ENCODE assay signal across 14 cellular contexts in the genomic region with DNA sequence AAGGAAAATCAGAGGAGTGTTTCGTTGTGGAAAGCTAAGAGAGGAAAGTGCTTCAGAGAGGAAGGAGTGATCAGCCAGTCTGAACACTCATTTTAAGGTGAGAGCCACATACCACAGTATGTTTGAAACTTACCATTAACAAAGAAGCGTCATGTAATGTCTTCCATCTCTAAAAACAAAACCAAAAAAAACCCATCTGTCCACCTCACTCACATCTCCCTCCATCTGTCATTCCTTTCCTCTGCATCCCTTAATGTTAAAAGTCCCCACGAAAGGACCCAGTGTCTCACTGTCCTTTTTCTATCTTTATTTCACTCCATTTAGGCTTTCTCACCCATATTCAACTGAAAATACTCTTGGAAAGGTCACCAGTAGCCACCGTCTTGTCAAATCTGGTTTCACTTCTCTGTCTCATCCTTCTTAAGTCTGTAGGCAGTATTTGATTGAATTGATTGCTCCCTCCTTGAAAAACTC. TPM values are rescaled to one million over a fixed set of nuclear protein-coding genes. Genes with fewer than 3 reads are reported as not detected.
DNase-seq lines count a peak whose midpoint lies in the region; ATAC-seq, FAIRE-seq and TF ChIP-seq lines count a peak whose summit lies in the region.
"Had no signal": no experiment of that assay in that cellular context is flagged by ENCODE, and none has a peak within 500 bp of the region (broad histone marks: within the 10 kb centered on the region; RNA-seq: fewer than 3 reads in every experiment).

No MANE protein-coding gene starts in this region.

- no peak overlapping the region for H2BK5ac ChIP-seq in neuronal stem cell (ENCODE audit: low read length)

- dilution Hi-C loops in keratinocyte (cut with MboI; ENCODE audit: extremely low pct_ligation_motif_present, low sequenced_read_pairs) = no loop called here

- H3K9me3 ChIP-seq in keratinocyte (ENCODE audit: control insufficient read depth, low read depth, low read length) = no peaks in the 10 kb centered on the region
- no peaks in the 10 kb centered on the region for H3K9me3 ChIP-seq in neuronal stem cell (replicated peaks in 1 of 2; ENCODE audit: control insufficient read depth in 2 of 2, insufficient read depth in 1 of 2, low read depth in 1 of 2, low read length in 2 of 2)
- no peaks in the 10 kb centered on the region for H3K9me3 ChIP-seq in small intestine (ENCODE audit: control insufficient read depth, low read depth)
- H3K9me3 ChIP-seq: mucosa of descending colon, spleen had no signal

- no peak overlapping the region for H4K8ac ChIP-seq in neuronal stem cell (ENCODE audit: low read depth, low read length)

- H3K79me1 ChIP-seq in neuronal stem cell (ENCODE audit: low read depth, low read length) = no peaks in the 10 kb centered on the region

- H3K27ac ChIP-seq in keratinocyte (ENCODE audit: control insufficient read depth, insufficient read depth, low read length) = no peak overlapping the region
- no peak overlapping the region for H3K27ac ChIP-seq in neuronal stem cell (replicated peaks; ENCODE audit: low read length)
- no peak overlapping the region for H3K27ac ChIP-seq in small intestine (ENCODE audit: low read depth in 1 of 2, low read length in 1 of 2)
- H3K27ac ChIP-seq: SK-N-MC had no signal

- TF ChIP-seq POLR2A in GM12892 (IDR thresholded peaks at IDR 0.05; ENCODE audit: low read depth, low read length) = no peak

- H4K20me1 ChIP-seq in keratinocyte (ENCODE audit: control insufficient read depth, extremely low read depth, insufficient read depth, low read length) = peaks cover 3% of the 10 kb centered on the region

- H2BK120ac ChIP-seq in neuronal stem cell (ENCODE audit: low read depth, low read length) = no peak overlapping the region

- no peaks in the 10 kb centered on the region for H3K27me3 ChIP-seq in keratinocyte (ENCODE audit: control insufficient read depth, extremely low read depth, insufficient read depth, low read length)
- no peaks in the 10 kb centered on the region for H3K27me3 ChIP-seq in neuronal stem cell (ENCODE audit: control insufficient read depth in 3 of 3, insufficient read depth in 3 of 3, low read depth in 1 of 3, low read length in 3 of 3)
- H3K27me3 ChIP-seq in small intestine (ENCODE audit: control insufficient read depth in 2 of 2, insufficient read depth in 2 of 2, low read length in 2 of 2) = no peaks in the 10 kb centered on the region
- H3K27me3 ChIP-seq: spleen had no signal

- ATAC-seq in GM19463 (IDR thresholded peaks at IDR 0.05; ENCODE audit: unreplicated experiment) (peak; percentile 73), HG03432 (IDR thresholded peaks at IDR 0.05; ENCODE audit: unreplicated experiment) (peak; percentile 58)
- ATAC-seq: mucosa of descending colon had no signal

- H3K4me3 ChIP-seq in keratinocyte (ENCODE audit: control insufficient read depth in 2 of 3, extremely low read depth in 1 of 3, insufficient read depth in 2 of 3, low read depth in 1 of 3, low read length in 3 of 3) = no peak overlapping the region
- H3K4me3 ChIP-seq in neuronal stem cell (ENCODE audit: low read length in 2 of 2) = no peak overlapping the region
- H3K4me3 ChIP-seq in small intestine (ENCODE audit: low read depth in 1 of 2, low read length in 2 of 2) = no peak overlapping the region
- H3K4me3 ChIP-seq: mucosa of descending colon, SK-N-MC, spleen had no signal

- no peak overlapping the region for H2BK15ac ChIP-seq in neuronal stem cell (ENCODE audit: low read length)

- FAIRE-seq in GM12892 (lab: Jason Lieb, UNC) = peak; percentile 84
- FAIRE-seq in keratinocyte (lab: Jason Lieb, UNC) = peak; percentile 63
- no peak for FAIRE-seq in small intestine (lab: Jason Lieb, UNC)

- DNase-seq in GM12892 (ENCODE audit: insufficient read length) (no peak), keratinocyte (ENCODE audit: low read depth, low spot score) (no peak), NCI-H2107 treated with DMSO at 0.1 percent for 48 hours (lab: John Stamatoyannopoulos, UW; ENCODE audit: unreplicated experiment) (no peak), neuronal stem cell (ENCODE audit: low spot score) (no peak), cerebellum (ENCODE audit: low spot score) (no peak), small intestine (no peak)
- DNase-seq: DMS53, mucosa of descending colon, spleen had no signal

- H3K79me2 ChIP-seq in keratinocyte (ENCODE audit: control insufficient read depth, insufficient read depth, low read length) = no peaks in the 10 kb centered on the region

- H2BK12ac ChIP-seq in neuronal stem cell (ENCODE audit: low read length) = no peak overlapping the region

- no peak for TF ChIP-seq CTCF in keratinocyte (optimal IDR thresholded peaks at IDR 0.05 in 1 of 3, IDR thresholded peaks at IDR 0.05 in 1 of 3, conservative IDR thresholded peaks at IDR 0.05 in 1 of 3; ENCODE audit: extremely low read depth in 1 of 3, insufficient read depth in 2 of 3, low read length in 3 of 3)

- H3K23ac ChIP-seq in neuronal stem cell (ENCODE audit: low read depth, low read length, poor library complexity) = no peak overlapping the region

- H2AK5ac ChIP-seq in neuronal stem cell (ENCODE audit: low read depth, low read length) = no peak overlapping the region

- no CpG with 5 or more reads among the region's 4 CpGs for WGBS in neuronal stem cell (ENCODE audit: extremely low coverage in 2 of 2, insufficient read length in 2 of 2, insufficient replicate concordance in 1 of 2), 2 donors
- WGBS in small intestine, 3 donors = 73 to 92% (median 81%) methylated on average over 4 of the region's 4 CpGs

- H3K9me1 ChIP-seq in keratinocyte (ENCODE audit: control insufficient read depth, extremely low read depth, insufficient read depth, low read length) = no peaks in the 10 kb centered on the region

- H3K14ac ChIP-seq in neuronal stem cell (ENCODE audit: low read length) = no peak overlapping the region

- no peak overlapping the region for H2AFZ ChIP-seq in keratinocyte (ENCODE audit: control insufficient read depth, low read length)
- H2AFZ ChIP-seq in neuronal stem cell (ENCODE audit: low read length) = no peak overlapping the region

- no peak overlapping the region for H3K18ac ChIP-seq in neuronal stem cell (ENCODE audit: low read length)

- peaks cover 5 to 8% of the 10 kb centered on the region in 2 experiments for H3K36me3 ChIP-seq in keratinocyte (ENCODE audit: control insufficient read depth in 2 of 2, extremely low read depth in 1 of 2, insufficient read depth in 2 of 2, low read length in 2 of 2)
- H3K36me3 ChIP-seq in neuronal stem cell (replicated peaks in 1 of 2; ENCODE audit: control insufficient read depth in 2 of 2, insufficient read depth in 2 of 2, low read length in 2 of 2) = peaks cover 14 to 77% of the 10 kb centered on the region in 2 donors
- peaks cover 12 to 23% of the 10 kb centered on the region in 2 donors for H3K36me3 ChIP-seq in small intestine (ENCODE audit: control insufficient read depth in 2 of 2, insufficient read depth in 2 of 2, low read length in 2 of 2)

- peaks cover 7% of the 10 kb centered on the region for H3K4me1 ChIP-seq in keratinocyte (ENCODE audit: control insufficient read depth, extremely low read depth, insufficient read depth, low read length)
- no peaks in the 10 kb centered on the region for H3K4me1 ChIP-seq in neuronal stem cell (ENCODE audit: control insufficient read depth in 2 of 2, insufficient read depth in 1 of 2, low read depth in 1 of 2, low read length in 2 of 2)
- H3K4me1 ChIP-seq in small intestine (ENCODE audit: control insufficient read depth in 2 of 2, insufficient read depth in 1 of 2, low read depth in 1 of 2, low read length in 1 of 2) = no peaks in the 10 kb centered on the region

- H3K4ac ChIP-seq in neuronal stem cell (ENCODE audit: low read length) = no peak overlapping the region

- no peak overlapping the region for H4K91ac ChIP-seq in neuronal stem cell (ENCODE audit: low read depth, low read length, poor library complexity)

- H3K4me2 ChIP-seq in keratinocyte (ENCODE audit: control insufficient read depth, extremely low read depth, insufficient read depth, low read depth, low read length) (no peak overlapping the region), neuronal stem cell (ENCODE audit: insufficient read depth, low read length, poor library complexity, severe bottlenecking) (no peak overlapping the region)

- H3K9ac ChIP-seq in keratinocyte (ENCODE audit: control insufficient read depth, extremely low read depth, insufficient read depth, low read length) = no peak overlapping the region
- H3K9ac ChIP-seq in neuronal stem cell (ENCODE audit: low read depth, low read length, poor library complexity) = no peak overlapping the region

RNA-seq across cellular contexts. Expression of gene GNRH2, which starts 59.4 kb away (rescaled TPM):
- polyA plus RNA-seq in GM12892 (2012; ENCODE audit: missing spikeins) = not detected
- polyA plus RNA-seq in keratinocyte (0.18 TPM in 1 of 3 replicates, not detected in the others), small intestine (under 1 TPM in 1 of 3 donors, not detected in 2; 0.15 TPM)
- not detected for polyA plus RNA-seq in keratinocyte (2011; ENCODE audit: low read depth)
- not detected in 2 replicates for polyA plus RNA-seq in keratinocyte (2011; cell fraction: cytosol; rRNA removed)
- polyA plus RNA-seq in keratinocyte (2011; cell fraction: nucleus; rRNA removed) = 0.24 and 0.52 TPM in 2 replicates
- 0.24 TPM in 1 of 2 replicates, not detected in the other for polyA plus RNA-seq in keratinocyte (2012; ENCODE audit: low replicate concordance)
- polyA minus RNA-seq in keratinocyte = not detected in 3 replicates
- not detected for polyA minus RNA-seq in keratinocyte (2011; cell fraction: cytosol; rRNA and poly(A)+ RNA removed)
- 2.1 TPM in 1 of 2 replicates, not detected in the other for polyA minus RNA-seq in keratinocyte (2011; cell fraction: nucleus; rRNA and poly(A)+ RNA removed)
- not detected for polyA plus RNA-seq in neuronal stem cell (2013, experiment 1 of 2)
- not detected for polyA plus RNA-seq in neuronal stem cell (2013, experiment 2 of 2)
- total RNA-seq in cerebellum = not detected
- total RNA-seq: fibroblast of villous mesenchyme, HT1080 had no signal
- polyA plus RNA-seq: spleen had no signal
